ENCODE assay signal across 15 cellular contexts in genomic region chr6:160038479-160038878, GRCh38.
DNase-seq lines count a peak whose midpoint lies in the region; ATAC-seq, FAIRE-seq and TF ChIP-seq lines count a peak whose summit lies in the region.
"Had no signal": no experiment of that assay in that cellular context is flagged by ENCODE, and none has a peak within 500 bp of the region (broad histone marks: within the 10 kb centered on the region; RNA-seq: fewer than 3 reads in every experiment).

No MANE protein-coding gene starts in this region.

- H2BK5ac ChIP-seq in trophoblast cell (ENCODE audit: low read depth, low read length, poor library complexity), result no peak overlapping the region

- H3K36me3 ChIP-seq in KOPT-K1 (ENCODE audit: insufficient read depth, low read length) (peaks cover 98% of the 10 kb centered on the region), trophoblast cell (ENCODE audit: control insufficient read depth in 1 of 2, insufficient read depth in 2 of 2, low read length in 2 of 2) (peaks cover 42 to 67% of the 10 kb centered on the region in 2 experiments), small intestine (ENCODE audit: control insufficient read depth in 2 of 2, insufficient read depth in 2 of 2, low read length in 2 of 2) (peaks cover 5 to 30% of the 10 kb centered on the region in 2 donors)

- H3K4ac ChIP-seq in trophoblast cell (ENCODE audit: low read depth, low read length), result no peak overlapping the region

- no peak for ATAC-seq in CD4-positive, alpha-beta T cell (ENCODE audit: poor library complexity)
- ATAC-seq in natural killer cell treated with Interleukin-12 subunit alpha and Interleukin-12 subunit beta and Interleukin-15 and Interleukin-18, amount 100 ng/mL, for 72 hours, result no peak

- no peaks in the 10 kb centered on the region for H3K27me3 Mint-ChIP-seq in CD4-positive, alpha-beta T cell
- no peaks in the 10 kb centered on the region for H3K27me3 Mint-ChIP-seq in chondrocyte (ENCODE audit: low read depth)
- no peaks in the 10 kb centered on the region for H3K27me3 Mint-ChIP-seq in natural killer cell treated with Interleukin-12 subunit alpha and Interleukin-12 subunit beta and Interleukin-15 and Interleukin-18, amount 100 ng/mL, for 72 hours
- H3K27me3 Mint-ChIP-seq in activated T-helper 1 cell treated with anti-CD3 and anti-CD28 coated beads, Interleukin-12 subunit alpha, Interleukin-12 subunit beta, Interleukin-2, Interleukin-4 antibody, amounts not matched to agents 30 ng/mL and 10 ng/mL and 1 ng/mL, durations not matched to agents 14 hours and 24 hours and 36 hours (ENCODE audit: insufficient read depth), result no peaks in the 10 kb centered on the region

- intact Hi-C loops in CD4-positive, alpha-beta T cell (cut with DNase I, micrococcal nuclease), result no loop called here
- intact Hi-C loops in activated T-helper 1 cell treated with anti-CD3 and anti-CD28 coated beads, Interleukin-12 subunit alpha, Interleukin-12 subunit beta, Interleukin-2, Interleukin-4 antibody, amounts not matched to agents 30 ng/mL and 10 ng/mL and 1 ng/mL, durations not matched to agents 14 hours and 24 hours and 36 hours (cut with micrococcal nuclease), result no loop called here

- no peak overlapping the region for H2AFZ ChIP-seq in trophoblast cell (ENCODE audit: insufficient read depth, low read length, poor library complexity)

- no peak overlapping the region for H4K12ac ChIP-seq in trophoblast cell (ENCODE audit: low read depth, low read length)

- no peak overlapping the region for H3K14ac ChIP-seq in trophoblast cell (ENCODE audit: low read length)

- peaks cover 41% of the 10 kb centered on the region for H3K4me1 Mint-ChIP-seq in CD4-positive, alpha-beta T cell (ENCODE audit: low read depth)
- H3K4me1 Mint-ChIP-seq in chondrocyte (ENCODE audit: low read depth), result peaks cover 45% of the 10 kb centered on the region
- peaks cover 35 to 55% of the 10 kb centered on the region in 2 donors for H3K4me1 Mint-ChIP-seq in natural killer cell treated with Interleukin-12 subunit alpha and Interleukin-12 subunit beta and Interleukin-15 and Interleukin-18, amount 100 ng/mL, for 72 hours (ENCODE audit: low read depth in 2 of 2)
- peaks cover 45% of the 10 kb centered on the region for H3K4me1 Mint-ChIP-seq in activated T-helper 1 cell treated with anti-CD3 and anti-CD28 coated beads, Interleukin-12 subunit alpha, Interleukin-12 subunit beta, Interleukin-2, Interleukin-4 antibody, amounts not matched to agents 30 ng/mL and 10 ng/mL and 1 ng/mL, durations not matched to agents 14 hours and 24 hours and 36 hours (ENCODE audit: low read depth)

- no peak overlapping the region for H4K8ac ChIP-seq in trophoblast cell (ENCODE audit: low read depth, low read length)

- H3K27ac ChIP-seq in CD4-positive, alpha-beta T cell (ENCODE audit: low read depth, low read length), result no peak overlapping the region
- peak overlapping the region; percentile 8 for H3K27ac ChIP-seq in KOPT-K1 (ENCODE audit: low read depth, low read length, poor library complexity, severe bottlenecking)
- H3K27ac ChIP-seq in trophoblast cell (ENCODE audit: low read depth, low read length), result no peak overlapping the region
- H3K27ac ChIP-seq in small intestine (ENCODE audit: low read depth in 1 of 2, low read length in 1 of 2), result no peak overlapping the region
- no peak overlapping the region for H3K27ac ChIP-seq in RWPE1
- H3K27ac ChIP-seq: Peyer's patch had no signal

- no peak overlapping the region for H3K4me2 ChIP-seq in trophoblast cell (ENCODE audit: low read length)

- POLR2A ChIA-PET in CD4-positive, alpha-beta T cell (lab: Charles Lee), result no interaction called here
- POLR2A ChIA-PET in RWPE1 (lab: Yijun Ruan, JAX; ENCODE audit: low non-redundant PET), result no interaction called here

- peaks cover 92% of the 10 kb centered on the region for H3K36me3 Mint-ChIP-seq in CD4-positive, alpha-beta T cell (ENCODE audit: low read depth)
- H3K36me3 Mint-ChIP-seq in chondrocyte (ENCODE audit: low read depth), result peaks cover 35% of the 10 kb centered on the region
- H3K36me3 Mint-ChIP-seq in natural killer cell treated with Interleukin-12 subunit alpha and Interleukin-12 subunit beta and Interleukin-15 and Interleukin-18, amount 100 ng/mL, for 72 hours, result peaks cover 47% of the 10 kb centered on the region
- H3K36me3 Mint-ChIP-seq in activated T-helper 1 cell treated with anti-CD3 and anti-CD28 coated beads, Interleukin-12 subunit alpha, Interleukin-12 subunit beta, Interleukin-2, Interleukin-4 antibody, amounts not matched to agents 30 ng/mL and 10 ng/mL and 1 ng/mL, durations not matched to agents 14 hours and 24 hours and 36 hours (ENCODE audit: low read depth), result peaks cover 63% of the 10 kb centered on the region

- FAIRE-seq in small intestine (lab: Jason Lieb, UNC), result no peak

- no peak for TF ChIP-seq CTCF in CD4-positive, alpha-beta T cell (IDR thresholded peaks at IDR 0.05)
- TF ChIP-seq CTCF in chondrocyte (IDR thresholded peaks at IDR 0.05) (no peak), RWPE1 (conservative IDR thresholded peaks at IDR 0.05; ENCODE audit: low read depth) (no peak)

- DNase-seq in CD4-positive, alpha-beta T cell, result no peak
- no peak for DNase-seq in chondrocyte (ENCODE audit: low spot score)
- no peak for DNase-seq in natural killer cell treated with Interleukin-12 subunit alpha and Interleukin-12 subunit beta and Interleukin-15 and Interleukin-18, amount 100 ng/mL, for 72 hours (ENCODE audit: low spot score)
- no peak for DNase-seq in trophoblast cell
- no peak for DNase-seq in small intestine
- DNase-seq in activated T-helper 1 cell treated with anti-CD3 and anti-CD28 coated beads, Interleukin-12 subunit alpha, Interleukin-12 subunit beta, Interleukin-2, Interleukin-4 antibody, amounts not matched to agents 30 ng/mL and 10 ng/mL and 1 ng/mL, durations not matched to agents 14 hours and 24 hours and 36 hours (ENCODE audit: low spot score), result no peak
- no peak for DNase-seq in RWPE1 (ENCODE audit: low spot score)
- DNase-seq: ACHN, H7, KBM-7, NCI-H1092 treated with DMSO at 0.1 percent for 48 hours, NCI-H1694, Peyer's patch, SHP77 treated with DMSO at 0.1 percent for 48 hours had no signal

- H3K18ac ChIP-seq in trophoblast cell (ENCODE audit: low read length), result no peak overlapping the region

- no peaks in the 10 kb centered on the region for H3K9me3 ChIP-seq in CD4-positive, alpha-beta T cell (ENCODE audit: control insufficient read depth, low read length)
- H3K9me3 ChIP-seq in KOPT-K1 (ENCODE audit: insufficient read depth, low read length, poor library complexity, severe bottlenecking), result no peaks in the 10 kb centered on the region
- no peaks in the 10 kb centered on the region for H3K9me3 ChIP-seq in trophoblast cell (ENCODE audit: insufficient read depth, low read depth, low read length)
- no peaks in the 10 kb centered on the region for H3K9me3 ChIP-seq in small intestine (ENCODE audit: control insufficient read depth, low read depth)
- H3K9me3 ChIP-seq: Peyer's patch had no signal

- no peaks in the 10 kb centered on the region for H3K9me3 Mint-ChIP-seq in CD4-positive, alpha-beta T cell
- H3K9me3 Mint-ChIP-seq in chondrocyte (ENCODE audit: low read depth), result no peaks in the 10 kb centered on the region
- H3K9me3 Mint-ChIP-seq in natural killer cell treated with Interleukin-12 subunit alpha and Interleukin-12 subunit beta and Interleukin-15 and Interleukin-18, amount 100 ng/mL, for 72 hours, result no peaks in the 10 kb centered on the region
- H3K9me3 Mint-ChIP-seq in activated T-helper 1 cell treated with anti-CD3 and anti-CD28 coated beads, Interleukin-12 subunit alpha, Interleukin-12 subunit beta, Interleukin-2, Interleukin-4 antibody, amounts not matched to agents 30 ng/mL and 10 ng/mL and 1 ng/mL, durations not matched to agents 14 hours and 24 hours and 36 hours, result no peaks in the 10 kb centered on the region

- no peak overlapping the region for H2BK120ac ChIP-seq in trophoblast cell (ENCODE audit: insufficient read depth, low read length, poor library complexity)

- H3K23ac ChIP-seq in trophoblast cell (ENCODE audit: low read length), result no peak overlapping the region

- no peaks in the 10 kb centered on the region for H3K27me3 ChIP-seq in CD4-positive, alpha-beta T cell (ENCODE audit: control insufficient read depth, insufficient read depth, low read length)
- H3K27me3 ChIP-seq in trophoblast cell (ENCODE audit: insufficient read depth, low read length), result no peaks in the 10 kb centered on the region
- no peaks in the 10 kb centered on the region for H3K27me3 ChIP-seq in small intestine (ENCODE audit: control insufficient read depth in 2 of 2, insufficient read depth in 2 of 2, low read length in 2 of 2)
- H3K27me3 ChIP-seq: Peyer's patch had no signal

- no peak overlapping the region for H3K4me3 Mint-ChIP-seq in CD4-positive, alpha-beta T cell
- H3K4me3 Mint-ChIP-seq in chondrocyte (ENCODE audit: unreplicated experiment), result no peak overlapping the region
- peak overlapping the region; percentile 10 for H3K4me3 Mint-ChIP-seq in natural killer cell treated with Interleukin-12 subunit alpha and Interleukin-12 subunit beta and Interleukin-15 and Interleukin-18, amount 100 ng/mL, for 72 hours
- H3K4me3 Mint-ChIP-seq in activated T-helper 1 cell treated with anti-CD3 and anti-CD28 coated beads, Interleukin-12 subunit alpha, Interleukin-12 subunit beta, Interleukin-2, Interleukin-4 antibody, amounts not matched to agents 30 ng/mL and 10 ng/mL and 1 ng/mL, durations not matched to agents 14 hours and 24 hours and 36 hours, result no peak overlapping the region

- no peak overlapping the region for H3K4me3 ChIP-seq in trophoblast cell (ENCODE audit: low read depth, low read length)
- H3K4me3 ChIP-seq in small intestine (ENCODE audit: low read depth in 1 of 2, low read length in 2 of 2), result no peak overlapping the region
- H3K4me3 ChIP-seq: Peyer's patch had no signal

- no peak overlapping the region for H4K91ac ChIP-seq in trophoblast cell (ENCODE audit: low read depth, low read length)

- H3K79me1 ChIP-seq in trophoblast cell (ENCODE audit: low read length), result no peaks in the 10 kb centered on the region

- H3K9ac ChIP-seq in trophoblast cell (ENCODE audit: low read length), result no peak overlapping the region

- H3K79me2 ChIP-seq in trophoblast cell (ENCODE audit: control insufficient read depth, insufficient read depth, low read length, poor library complexity), result no peaks in the 10 kb centered on the region

- no peak overlapping the region for H2BK12ac ChIP-seq in trophoblast cell (ENCODE audit: low read length)

- peak overlapping the region; percentile 24 for H3K27ac Mint-ChIP-seq in CD4-positive, alpha-beta T cell
- peak overlapping the region; percentile 25 for H3K27ac Mint-ChIP-seq in chondrocyte (ENCODE audit: unreplicated experiment)
- H3K27ac Mint-ChIP-seq in natural killer cell treated with Interleukin-12 subunit alpha and Interleukin-12 subunit beta and Interleukin-15 and Interleukin-18, amount 100 ng/mL, for 72 hours, result peak overlapping the region; percentile 66 to 68
- no peak overlapping the region for H3K27ac Mint-ChIP-seq in activated T-helper 1 cell treated with anti-CD3 and anti-CD28 coated beads, Interleukin-12 subunit alpha, Interleukin-12 subunit beta, Interleukin-2, Interleukin-4 antibody, amounts not matched to agents 30 ng/mL and 10 ng/mL and 1 ng/mL, durations not matched to agents 14 hours and 24 hours and 36 hours

- no CpG with 5 or more reads among the region's 8 CpGs for WGBS in trophoblast cell (ENCODE audit: extremely low coverage, insufficient coverage, insufficient read length)
- WGBS in small intestine, 3 donors, result 92 to 96% (median 95%) methylated on average over 8 of the region's 8 CpGs

- H2AK5ac ChIP-seq in trophoblast cell (ENCODE audit: low read length), result no peak overlapping the region

- H3K4me1 ChIP-seq in trophoblast cell (ENCODE audit: control insufficient read depth in 1 of 2, insufficient read depth in 2 of 2, low read length in 2 of 2) (no peaks in the 10 kb centered on the region), small intestine (ENCODE audit: control insufficient read depth in 2 of 2, insufficient read depth in 1 of 2, low read depth in 1 of 2, low read length in 1 of 2) (no peaks in the 10 kb centered on the region)
- H3K4me1 ChIP-seq: Peyer's patch had no signal

- CTCF ChIA-PET in CD4-positive, alpha-beta T cell (lab: Charles Lee), result no interaction called here
- CTCF ChIA-PET in RWPE1 (lab: Yijun Ruan, JAX), result no interaction called here
